13 cellular contexts compared by ENCODE assay signal in the genomic region with DNA sequence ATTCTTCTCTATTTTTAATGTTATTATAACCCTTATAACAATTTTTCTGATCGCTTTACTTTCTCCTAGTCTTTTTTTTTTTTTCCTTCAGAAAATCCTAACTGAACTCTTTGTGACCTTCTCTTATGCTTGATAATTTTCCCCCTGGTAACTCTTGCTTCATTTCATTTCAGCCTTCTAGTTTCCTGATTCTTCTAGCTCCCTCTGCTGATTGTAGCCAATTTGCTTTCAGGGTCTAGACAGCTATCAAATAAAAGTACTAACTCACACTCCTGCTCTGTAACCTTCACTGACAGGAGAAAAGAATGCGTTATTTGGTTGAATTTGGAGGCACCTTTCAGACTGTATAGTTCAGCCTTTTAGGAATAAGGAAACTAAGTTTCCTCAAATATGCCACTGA.
DNase-seq lines count a peak whose midpoint lies in the region; ATAC-seq, FAIRE-seq and TF ChIP-seq lines count a peak whose summit lies in the region.
"Had no signal": no experiment of that assay in that cellular context is flagged by ENCODE, and none has a peak within 500 bp of the region (broad histone marks: within the 10 kb centered on the region; RNA-seq: fewer than 3 reads in every experiment).

No MANE protein-coding gene starts in this region.

- intact Hi-C loops in HepG2 (cut with micrococcal nuclease; ENCODE audit: unreplicated experiment), result no loop called here
- intact Hi-C loops in left lung (cut with DNase I), result no loop called here
- intact Hi-C loops in body of pancreas (cut with DNase I), result no loop called here
- intact Hi-C loops in testis (cut with DNase I; ENCODE audit: low total_unique reads), result no loop called here

- H3K4me3 ChIP-seq in liver (ENCODE audit: low read depth in 1 of 3, low read length in 3 of 3) (no peak overlapping the region), HepG2 (replicated peaks in 1 of 3; ENCODE audit: insufficient read depth in 1 of 3, low read depth in 2 of 3, low read length in 3 of 3) (no peak overlapping the region), fibroblast of pulmonary artery (replicated peaks; ENCODE audit: low read depth, low read length) (no peak overlapping the region), left lung (no peak overlapping the region), body of pancreas (no peak overlapping the region), testis (no peak overlapping the region)
- H3K4me3 ChIP-seq: skin epidermis had no signal

- CTCF ChIA-PET in HepG2 (lab: Yijun Ruan, JAX; ENCODE audit: low intra/inter-chr PET ratio, low total read pairs), result no interaction called here

- peaks cover 0 to 5% (median 2%) of the 10 kb centered on the region in 4 donors for H3K27me3 ChIP-seq in liver (ENCODE audit: control insufficient read depth in 4 of 4, insufficient read depth in 4 of 4, low read length in 3 of 4)
- peaks cover 0 to 9% of the 10 kb centered on the region in 2 experiments; a peak in 2 of 5 replicates for H3K27me3 ChIP-seq in HepG2 (ENCODE audit: control insufficient read depth in 1 of 2, insufficient read depth in 2 of 2, low read length in 2 of 2)
- H3K27me3 ChIP-seq in left lung, result no peaks in the 10 kb centered on the region
- H3K27me3 ChIP-seq in body of pancreas, result no peaks in the 10 kb centered on the region
- no peaks in the 10 kb centered on the region for H3K27me3 ChIP-seq in testis

- H3K4me1 ChIP-seq in liver (ENCODE audit: control insufficient read depth in 4 of 4, insufficient read depth in 4 of 4, low read length in 3 of 4) (no peaks in the 10 kb centered on the region), HepG2 (ENCODE audit: insufficient read depth, low read length) (no peaks in the 10 kb centered on the region), left lung (no peaks in the 10 kb centered on the region), body of pancreas (no peaks in the 10 kb centered on the region), testis (no peaks in the 10 kb centered on the region)

- POLR2A ChIA-PET in HepG2 (lab: Yijun Ruan, JAX), result no interaction called here

- H3K4me2 ChIP-seq in HepG2 (ENCODE audit: low read depth, low read length), result no peak overlapping the region

- BruUV-seq in HepG2 (replicated peaks; lab: Mats Ljungman, UMichigan), result no TSS peak

- in situ Hi-C loops in HepG2 (cut with HindIII; ENCODE audit: extremely low pct_ligation_motif_present, low pct_unique_long_range_greater_than_20kb), result no loop called here

- TF ChIP-seq CTCF in liver (IDR thresholded peaks at IDR 0.05; ENCODE audit: low read depth, low read length, missing input control), result no peak
- TF ChIP-seq CTCF in HepG2 (CRISPR knock-in tag; IDR thresholded peaks at IDR 0.05), result no peak
- peak; percentile 67 for TF ChIP-seq CTCF in fibroblast of pulmonary artery (IDR thresholded peaks at IDR 0.05; ENCODE audit: low read length, missing control alignments)
- no peak for TF ChIP-seq CTCF in left lung (IDR thresholded peaks at IDR 0.05)
- TF ChIP-seq CTCF in body of pancreas (IDR thresholded peaks at IDR 0.05), result no peak
- TF ChIP-seq CTCF in testis (IDR thresholded peaks at IDR 0.05), result no peak

- H3K27ac ChIP-seq in liver (ENCODE audit: low read depth in 1 of 2, low read length in 2 of 2) (no peak overlapping the region), HepG2 (ENCODE audit: extremely low read length, insufficient read depth, low read length) (no peak overlapping the region), left lung (no peak overlapping the region), body of pancreas (no peak overlapping the region), testis (no peak overlapping the region)
- H3K27ac ChIP-seq: skin epidermis, WERI-Rb-1 had no signal

- H3K79me2 ChIP-seq in HepG2 (ENCODE audit: insufficient read depth, low read length), result no peaks in the 10 kb centered on the region

- TF ChIP-seq RAD21 in liver (IDR thresholded peaks at IDR 0.05), result peak; percentile 45 to 66
- TF ChIP-seq RAD21 in HepG2 (CRISPR knock-in tag; IDR thresholded peaks at IDR 0.05), result no peak

- ATAC-seq in HepG2 (no peak), left lung (no peak), GM18502 (IDR thresholded peaks at IDR 0.05; ENCODE audit: poor library complexity, unreplicated experiment) (no peak), body of pancreas (no peak)

- no peak overlapping the region for H2AFZ ChIP-seq in HepG2 (ENCODE audit: low read length)

- H3K9ac ChIP-seq in liver (ENCODE audit: low read depth in 1 of 2, low read length in 2 of 2) (no peak overlapping the region), HepG2 (ENCODE audit: insufficient read depth, low read depth, low read length) (no peak overlapping the region)

- 63% methylated on average over 2 of the region's 2 CpGs for WGBS in liver
- 0% methylated on average over 2 of the region's 2 CpGs for WGBS in HepG2 (ENCODE audit: low lambda C conversion rate)
- WGBS in body of pancreas, 2 donors, result 33 to 42% methylated on average over 2 of the region's 2 CpGs
- 46 to 50% methylated on average over 2 of the region's 2 CpGs for WGBS in testis, 2 donors

- no peaks in the 10 kb centered on the region for H4K20me1 ChIP-seq in HepG2 (ENCODE audit: insufficient read depth, low read length)

- TF ChIP-seq POLR2A in HepG2 (IDR thresholded peaks at IDR 0.05; ENCODE audit: insufficient read depth in 1 of 2, low read depth in 2 of 2, low read length in 2 of 2) (no peak), body of pancreas (IDR thresholded peaks at IDR 0.05) (no peak), testis (IDR thresholded peaks at IDR 0.05) (no peak)

- DNase-seq in HepG2 (ENCODE audit: low spot score) (no peak), OCI-M1 (lab: John Stamatoyannopoulos, UW) (peak; percentile 54), fibroblast of pulmonary artery (ENCODE audit: low read depth) (peak; percentile 69), left lung (no peak), body of pancreas (no peak), testis (no peak)
- DNase-seq: COR-L47, NCI-H2081 treated with DMSO at 0.1 percent for 48 hours, substantia nigra, WERI-Rb-1 had no signal

- TF ChIP-seq EP300 in HepG2 (IDR thresholded peaks at IDR 0.05; ENCODE audit: low read depth in 2 of 2, low read length in 2 of 2) (no peak), HepG2 (CRISPR knock-in tag; IDR thresholded peaks at IDR 0.05; ENCODE audit: borderline replicate concordance) (no peak)

- FAIRE-seq in HepG2 (lab: Jason Lieb, UNC), result no peak

- H3K36me3 ChIP-seq in liver (ENCODE audit: control insufficient read depth in 4 of 4, insufficient read depth in 3 of 4, low read depth in 1 of 4, low read length in 3 of 4) (no peaks in the 10 kb centered on the region), HepG2 (replicated peaks in 1 of 2; ENCODE audit: control insufficient read depth in 1 of 2, insufficient read depth in 2 of 2, low read length in 2 of 2) (no peaks in the 10 kb centered on the region), left lung (no peaks in the 10 kb centered on the region), body of pancreas (replicated peaks in 1 of 2; ENCODE audit: insufficient read depth in 1 of 2, low read depth in 2 of 2) (no peaks in the 10 kb centered on the region), testis (ENCODE audit: low read depth, missing control alignments) (no peaks in the 10 kb centered on the region)
- H3K36me3 ChIP-seq: WERI-Rb-1 had no signal

- H3K9me3 ChIP-seq in liver (ENCODE audit: control insufficient read depth in 4 of 4, low read length in 3 of 4), result no peaks in the 10 kb centered on the region
- no peaks in the 10 kb centered on the region for H3K9me3 ChIP-seq in HepG2 (ENCODE audit: low read length)
- no peaks in the 10 kb centered on the region for H3K9me3 ChIP-seq in left lung
- no peaks in the 10 kb centered on the region for H3K9me3 ChIP-seq in body of pancreas
- no peaks in the 10 kb centered on the region for H3K9me3 ChIP-seq in testis

TF ChIP-seq in liver, 16 proteins besides CTCF, POLR2A, EP300 and RAD21:
- TF ChIP-seq GABPA (IDR thresholded peaks at IDR 0.05 in 1 of 2, conservative IDR thresholded peaks at IDR 0.05 in 1 of 2) (no peak), RXRA (IDR thresholded peaks at IDR 0.05) (peak in 1 of 2 donors; percentile 25)

TF ChIP-seq in HepG2, 621 proteins besides CTCF, POLR2A, EP300 and RAD21 (continues in another document):
- TF ChIP-seq NFYC (CRISPR knock-in tag; IDR thresholded peaks at IDR 0.05) (no peak), ZNF563 (CRISPR knock-in tag; IDR thresholded peaks at IDR 0.05) (no peak), MIER3 (CRISPR knock-in tag; IDR thresholded peaks at IDR 0.05; ENCODE audit: borderline replicate concordance) (no peak)
- TF ChIP-seq, protein P1, sequence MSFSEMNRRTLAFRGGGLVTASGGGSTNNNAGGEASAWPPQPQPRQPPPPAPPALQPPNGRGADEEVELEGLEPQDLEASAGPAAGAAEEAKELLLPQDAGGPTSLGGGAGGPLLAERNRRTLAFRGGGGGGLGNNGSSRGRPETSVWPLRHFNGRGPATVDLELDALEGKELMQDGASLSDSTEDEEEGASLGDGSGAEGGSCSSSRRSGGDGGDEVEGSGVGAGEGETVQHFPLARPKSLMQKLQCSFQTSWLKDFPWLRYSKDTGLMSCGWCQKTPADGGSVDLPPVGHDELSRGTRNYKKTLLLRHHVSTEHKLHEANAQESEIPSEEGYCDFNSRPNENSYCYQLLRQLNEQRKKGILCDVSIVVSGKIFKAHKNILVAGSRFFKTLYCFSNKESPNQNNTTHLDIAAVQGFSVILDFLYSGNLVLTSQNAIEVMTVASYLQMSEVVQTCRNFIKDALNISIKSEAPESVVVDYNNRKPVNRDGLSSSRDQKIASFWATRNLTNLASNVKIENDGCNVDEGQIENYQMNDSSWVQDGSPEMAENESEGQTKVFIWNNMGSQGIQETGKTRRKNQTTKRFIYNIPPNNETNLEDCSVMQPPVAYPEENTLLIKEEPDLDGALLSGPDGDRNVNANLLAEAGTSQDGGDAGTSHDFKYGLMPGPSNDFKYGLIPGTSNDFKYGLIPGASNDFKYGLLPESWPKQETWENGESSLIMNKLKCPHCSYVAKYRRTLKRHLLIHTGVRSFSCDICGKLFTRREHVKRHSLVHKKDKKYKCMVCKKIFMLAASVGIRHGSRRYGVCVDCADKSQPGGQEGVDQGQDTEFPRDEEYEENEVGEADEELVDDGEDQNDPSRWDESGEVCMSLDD (CRISPR knock-in tag; IDR thresholded peaks at IDR 0.05; ENCODE audit: borderline replicate concordance), result no peak

Comparison
In these comparisons a context has a peak if more than half of its experiments do, and no peak if none do; other contexts are left out.
1. DNase-seq: peak in OCI-M1 (single experiment) and fibroblast of pulmonary artery (single experiment); none in HepG2 (single experiment), left lung (0 of 2), body of pancreas (0 of 4) and testis (single experiment).